Comparison of ENCODE assay signal across 8 cellular contexts in genomic region chr11:9460322-9461067, GRCh38. TPM values are rescaled to one million over a fixed set of nuclear protein-coding genes. Genes with fewer than 3 reads are reported as not detected.
DNase-seq lines count a peak whose midpoint lies in the region; ATAC-seq and TF ChIP-seq lines count a peak whose summit lies in the region.

Gene ZNF143 (plus strand): TSS chr11:9461012. CDS start chr11:9471309, 10,297 bp downstream.

- H3K36me3 ChIP-seq in OCI-LY3 (replicated peaks; ENCODE audit: low read depth, low read length) = no peaks in the 10 kb centered on the region

- peaks cover 51% of the 10 kb centered on the region for H3K79me2 ChIP-seq in OCI-LY3 (ENCODE audit: low read length)

- peaks cover 20% of the 10 kb centered on the region for H3K4me1 ChIP-seq in OCI-LY3 (ENCODE audit: low read length)

- no peak for TF ChIP-seq CTCF in OCI-LY3 (IDR thresholded peaks at IDR 0.05; ENCODE audit: low read depth, low read length)
- no peak for TF ChIP-seq CTCF in endothelial cell (IDR thresholded peaks at IDR 0.05; ENCODE audit: unreplicated experiment)
- no peak for TF ChIP-seq CTCF in mesothelial cell of epicardium (IDR thresholded peaks at IDR 0.05; ENCODE audit: unreplicated experiment)

- H3K9me3 ChIP-seq in OCI-LY3 (ENCODE audit: insufficient read depth, low read length) = no peaks in the 10 kb centered on the region

- no peaks in the 10 kb centered on the region for H4K20me1 ChIP-seq in OCI-LY3 (ENCODE audit: insufficient read depth, low read length)

- peak within 1 kb of the TSS; percentile 94 for H3K4me2 ChIP-seq in OCI-LY3 (ENCODE audit: low read length)

- peak; percentile 93 for DNase-seq in D341Med (ENCODE audit: low spot score)
- DNase-seq in HuH-7 (ENCODE audit: low spot score) = peak; percentile 95
- peak; percentile 100 for DNase-seq in activated CD8-positive, alpha-beta memory T cell treated with anti-CD3 and anti-CD28 coated beads, Interleukin-2, amount 50 U/mL, for 48 hours
- DNase-seq in endothelial cell (ENCODE audit: low spot score) = peak; percentile 98
- peak; percentile 97 to 100 for DNase-seq in mesothelial cell of epicardium (ENCODE audit: low spot score in 2 of 2, unreplicated experiment in 2 of 2)
- peak; percentile 99 to 100 for DNase-seq in stimulated activated CD8-positive, alpha-beta memory T cell treated with anti-CD3 and anti-CD28 coated beads, Interleukin-15, amount 100 ng/mL, for 48 hours (ENCODE audit: low read depth in 2 of 2)

- H3K4me1 Mint-ChIP-seq in endothelial cell (ENCODE audit: unreplicated experiment) = peaks cover 16% of the 10 kb centered on the region
- H3K4me1 Mint-ChIP-seq in mesothelial cell of epicardium = peaks cover 19% of the 10 kb centered on the region

- peak within 1 kb of the TSS; percentile 100 for H3K9ac ChIP-seq in OCI-LY3 (ENCODE audit: low read length)

- peak within 1 kb of the TSS; percentile 99 for H3K4me3 ChIP-seq in OCI-LY3 (ENCODE audit: low read length)

- peak within 1 kb of the TSS; percentile 99 for H3K4me3 Mint-ChIP-seq in endothelial cell (ENCODE audit: unreplicated experiment)
- H3K4me3 Mint-ChIP-seq in mesothelial cell of epicardium = peak within 1 kb of the TSS; percentile 94

- no peaks in the 10 kb centered on the region for H3K27me3 ChIP-seq in OCI-LY3 (ENCODE audit: low read depth, low read length)

- H3K9me3 Mint-ChIP-seq in endothelial cell (ENCODE audit: unreplicated experiment) (no peaks in the 10 kb centered on the region), mesothelial cell of epicardium (peaks cover 4% of the 10 kb centered on the region)

- H3K36me3 Mint-ChIP-seq in endothelial cell (ENCODE audit: low read depth, unreplicated experiment) = peaks cover 3% of the 10 kb centered on the region
- H3K36me3 Mint-ChIP-seq in mesothelial cell of epicardium = peaks cover 9% of the 10 kb centered on the region

- peak within 1 kb of the TSS; percentile 98 for H3K27ac ChIP-seq in OCI-LY3 (ENCODE audit: low read length)

- H3K27ac Mint-ChIP-seq in endothelial cell (ENCODE audit: unreplicated experiment) = peak within 1 kb of the TSS; percentile 99
- peak within 1 kb of the TSS; percentile 99 for H3K27ac Mint-ChIP-seq in mesothelial cell of epicardium

- H3K27me3 Mint-ChIP-seq in endothelial cell (ENCODE audit: unreplicated experiment) (peaks cover 8% of the 10 kb centered on the region), mesothelial cell of epicardium (ENCODE audit: low read depth) (no peaks in the 10 kb centered on the region)

- H2AFZ ChIP-seq in OCI-LY3 (ENCODE audit: low read depth, low read length) = no peak within 1 kb of the TSS

- ATAC-seq in GM21515 (IDR thresholded peaks at IDR 0.05; ENCODE audit: unreplicated experiment) = peak; percentile 86

RNA-seq across cellular contexts. Expression of gene ZNF143, which starts in this region (rescaled TPM):
- total RNA-seq in endothelial cell (ENCODE audit: unreplicated experiment) (27.2 TPM), mesothelial cell of epicardium (29.1 to 39.0 TPM (median 32.4 TPM) in 3 replicates)

Comparison
In these comparisons a context has a peak if more than half of its experiments do, and no peak if none do; other contexts are left out.
1. Peak in every context shown above with its lines: DNase-seq, ATAC-seq, H3K4me3 ChIP-seq and H3K27ac ChIP-seq.